ENCODE assay signal across 26 cellular contexts in genomic region chr12:106445053-106445452, GRCh38.
"Had no signal": no experiment of that assay in that cellular context is flagged by ENCODE, and none has a peak within 500 bp of the region (broad histone marks: within the 10 kb centered on the region; RNA-seq: fewer than 3 reads in every experiment).

No MANE protein-coding gene starts in this region.

- H3K9ac ChIP-seq: parathyroid adenoma had no signal

- H3K36me3 ChIP-seq: thyroid gland had no signal

- H3K4me3 Mint-ChIP-seq: dendritic cell treated with granulocyte-macrophage colony-stimulating factor and Interleukin-4, amounts not matched to agents 40 ng/mL and 50 ng/mL, for 4 days; naive thymus-derived CD8-positive, alpha-beta T cell; stimulated activated effector memory CD8-positive, alpha-beta T cell treated with anti-CD3 and anti-CD28 coated beads, Interleukin-12 subunit alpha, Interleukin-12 subunit beta, amount 100 ng/mL, for 72 hours had no signal

- H3K4me2 ChIP-seq: hepatocyte had no signal

- H3K4me1 Mint-ChIP-seq: naive thymus-derived CD8-positive, alpha-beta T cell; stimulated activated effector memory CD8-positive, alpha-beta T cell treated with anti-CD3 and anti-CD28 coated beads, Interleukin-12 subunit alpha, Interleukin-12 subunit beta, amount 100 ng/mL, for 72 hours had no signal

- H3K27me3 Mint-ChIP-seq: dendritic cell treated with granulocyte-macrophage colony-stimulating factor and Interleukin-4, amounts not matched to agents 40 ng/mL and 50 ng/mL, for 4 days; naive thymus-derived CD8-positive, alpha-beta T cell; progenitor cell of endocrine pancreas had no signal

- H3K27ac ChIP-seq: esophagus muscularis mucosa, foreskin keratinocyte, gastroesophageal sphincter, heart left ventricle, hepatocyte, left ventricle myocardium inferior, lower lobe of right lung, parathyroid adenoma, right lobe of liver, stomach, thyroid gland, vagina had no signal

- H2AFZ ChIP-seq: hepatocyte, parathyroid adenoma had no signal

- H3K4me1 ChIP-seq: esophagus muscularis mucosa, foreskin keratinocyte, gastroesophageal sphincter, heart left ventricle, left ventricle myocardium inferior, lower lobe of right lung, parathyroid adenoma, right lobe of liver, stomach, thyroid gland, vagina had no signal

- H3K9me3 Mint-ChIP-seq: dendritic cell treated with granulocyte-macrophage colony-stimulating factor and Interleukin-4, amounts not matched to agents 40 ng/mL and 50 ng/mL, for 4 days; naive thymus-derived CD8-positive, alpha-beta T cell; stimulated activated effector memory CD8-positive, alpha-beta T cell treated with anti-CD3 and anti-CD28 coated beads, Interleukin-12 subunit alpha, Interleukin-12 subunit beta, amount 100 ng/mL, for 72 hours had no signal

- FAIRE-seq: colon, endothelial cell of umbilical vein, kidney, small intestine had no signal

- H3K4me3 ChIP-seq: esophagus muscularis mucosa, gastroesophageal sphincter, heart left ventricle, hepatocyte, left ventricle myocardium inferior, lower lobe of right lung, right lobe of liver, stomach, thyroid gland, vagina had no signal

- H3K27me3 ChIP-seq: esophagus muscularis mucosa, foreskin keratinocyte, gastroesophageal sphincter, heart left ventricle, hepatocyte, right lobe of liver, stomach, thyroid gland, vagina had no signal

- DNase-seq: effector CD8-positive, alpha-beta T cell; foreskin keratinocyte; heart left ventricle; kidney; left ventricle myocardium inferior; lower lobe of right lung; naive thymus-derived CD8-positive, alpha-beta T cell; right lobe of liver; small intestine; stimulated activated CD4-positive, alpha-beta T cell treated with anti-CD3 and anti-CD28 coated beads, Interleukin-12 subunit alpha, Interleukin-12 subunit beta, amount 100 ng/mL, for 4 hours; stimulated activated CD4-positive, alpha-beta T cell treated with anti-CD3 and anti-CD28 coated beads, Interleukin-1b, Interleukin-23, amount 100 ng/mL, for 48 hours; stimulated activated CD4-positive, alpha-beta T cell treated with anti-CD3 and anti-CD28 coated beads, Interleukin-4, amount 100 ng/mL, for 24 hours; stimulated activated naive CD4-positive, alpha-beta T cell treated with Interleukin-2 at 50 U/mL for 16 hours; stomach; thyroid gland; trophoblast cell had no signal

- H3K79me2 ChIP-seq: hepatocyte, parathyroid adenoma had no signal

- H3K9me3 ChIP-seq: esophagus muscularis mucosa, gastroesophageal sphincter, heart left ventricle, left ventricle myocardium inferior, lower lobe of right lung, right lobe of liver, stomach, thyroid gland, vagina had no signal

- ATAC-seq: foreskin keratinocyte; gastroesophageal sphincter; heart left ventricle; lower lobe of right lung; naive thymus-derived CD8-positive, alpha-beta T cell; stimulated activated effector memory CD8-positive, alpha-beta T cell treated with anti-CD3 and anti-CD28 coated beads, Interleukin-12 subunit alpha, Interleukin-12 subunit beta, amount 100 ng/mL, for 72 hours had no signal

- H3K27ac Mint-ChIP-seq: dendritic cell treated with granulocyte-macrophage colony-stimulating factor and Interleukin-4, amounts not matched to agents 40 ng/mL and 50 ng/mL, for 4 days; progenitor cell of endocrine pancreas; stimulated activated effector memory CD8-positive, alpha-beta T cell treated with anti-CD3 and anti-CD28 coated beads, Interleukin-12 subunit alpha, Interleukin-12 subunit beta, amount 100 ng/mL, for 72 hours had no signal
